ENCODE assay signal across 17 cellular contexts in genomic region chr12:124046206-124046740, GRCh38.
DNase-seq lines count a peak whose midpoint lies in the region; ATAC-seq and TF ChIP-seq lines count a peak whose summit lies in the region.
"Had no signal": no experiment of that assay in that cellular context is flagged by ENCODE, and none has a peak within 500 bp of the region (broad histone marks: within the 10 kb centered on the region; RNA-seq: fewer than 3 reads in every experiment).

No MANE protein-coding gene starts in this region.

- peaks cover 12% of the 10 kb centered on the region for H3K4me1 ChIP-seq in RWPE2 (ENCODE audit: insufficient read depth, poor library complexity, severe bottlenecking)

- no peaks in the 10 kb centered on the region for H3K36me3 ChIP-seq in RWPE2 (ENCODE audit: low read depth)

- H3K27me3 ChIP-seq in RWPE2 (ENCODE audit: insufficient read depth, poor library complexity, severe bottlenecking): no peaks in the 10 kb centered on the region
- no peaks in the 10 kb centered on the region for H3K27me3 ChIP-seq in dorsolateral prefrontal cortex
- H3K27me3 ChIP-seq in layer of hippocampus (ENCODE audit: control insufficient read depth, insufficient read depth, low read length): no peaks in the 10 kb centered on the region

- H3K27ac ChIP-seq in RWPE2 (ENCODE audit: poor library complexity, severe bottlenecking) (no peak overlapping the region), dorsolateral prefrontal cortex (peak overlapping the region in 57 of 59 donors; percentile 39 to 95 (median 85)), layer of hippocampus (ENCODE audit: low read depth, low read length) (peak overlapping the region; percentile 85), temporal lobe (ENCODE audit: low read depth, low read length) (peak overlapping the region; percentile 85)
- H3K27ac ChIP-seq: C4-2B, KMS-11, PC-9 had no signal

- TF ChIP-seq CTCF in RWPE2 (IDR thresholded peaks at IDR 0.05; ENCODE audit: poor library complexity, severe bottlenecking) (no peak), dorsolateral prefrontal cortex (IDR thresholded peaks at IDR 0.05 in 54 of 56, conservative IDR thresholded peaks at IDR 0.05 in 2 of 56; ENCODE audit: low read depth in 1 of 56, partially characterized antibody in 56 of 56) (no peak)

- no peak overlapping the region for H3K4me3 ChIP-seq in RWPE2 (ENCODE audit: severe bottlenecking)
- H3K4me3 ChIP-seq in dorsolateral prefrontal cortex: peak overlapping the region in 1 of 59 donors; percentile 18
- H3K4me3 ChIP-seq: PC-9 had no signal

- intact Hi-C loops in dorsolateral prefrontal cortex (cut with DNase I): loop anchor here in 1 of 2 donors (10.0 kb wide), 2 partner anchors 529 to 859 kb away; no protein-coding TSS in a partner anchor

- H3K9me3 ChIP-seq in RWPE2 (ENCODE audit: severe bottlenecking): peaks cover 8% of the 10 kb centered on the region

- DNase-seq in RWPE2 (ENCODE audit: low spot score) (no peak), dorsolateral prefrontal cortex (no peak), activated gamma-delta T cell treated with Interleukin-2 at 50 U/mL for 16 hours (no peak), middle frontal gyrus (ENCODE audit: extremely low spot score, low spot score) (no peak), mesenteric fat pad (ENCODE audit: low spot score) (no peak)
- DNase-seq: COR-L47, H7, NCI-H1092 treated with DMSO at 0.1 percent for 48 hours, NCI-H1694, NCI-H510A treated with DMSO at 0.1 percent for 48 hours, NCI-H82, PC-9 had no signal

- ATAC-seq in RWPE2 (ENCODE audit: low read depth): peak; percentile 70
- no peak for ATAC-seq in HG02884 (IDR thresholded peaks at IDR 0.05; ENCODE audit: unreplicated experiment)
